19 cellular contexts compared by ENCODE assay signal in genomic region chr6:79922018-79922417, GRCh38. TPM values are rescaled to one million over a fixed set of nuclear protein-coding genes. Genes with fewer than 3 reads are reported as not detected.
"Had no signal": no experiment of that assay in that cellular context is flagged by ENCODE, and none has a peak within 500 bp of the region (broad histone marks: within the 10 kb centered on the region; RNA-seq: fewer than 3 reads in every experiment).

No MANE protein-coding gene starts in this region.

- H3K4me1 ChIP-seq: SJSA1 had no signal

- H3K36me3 ChIP-seq: MG63, SJSA1 had no signal

- H3K27me3 ChIP-seq: MG63, SJSA1 had no signal

- ATAC-seq: T-cell had no signal

- H3K9me3 ChIP-seq: MG63, SJSA1 had no signal

- DNase-seq: KBM-7, MG63, NCI-H1092, NCI-H1105 treated with DMSO at 0.1 percent for 48 hours, NCI-H1417 treated with DMSO at 0.1 percent for 48 hours, NCI-H146, NCI-H1694 treated with DMSO at 0.1 percent for 48 hours, NCI-H1930, NCI-H2107, NCI-H2227 treated with DMSO at 0.1 percent for 48 hours, NCI-H526 treated with DMSO at 0.1 percent for 48 hours, NCI-H774, Right ventricle myocardium superior, RPMI8226, SIG-M5, T-cell had no signal

- H3K27ac ChIP-seq: SJSA1, SK-N-MC had no signal

- H3K4me3 ChIP-seq: MG63, SJSA1, SK-N-MC had no signal

RNA-seq across cellular contexts. Expression of gene ELOVL4, which starts 25.3 kb away (rescaled TPM):
- total RNA-seq: HT-29 had no signal
